9 cellular contexts compared by ENCODE assay signal in the genomic region with DNA sequence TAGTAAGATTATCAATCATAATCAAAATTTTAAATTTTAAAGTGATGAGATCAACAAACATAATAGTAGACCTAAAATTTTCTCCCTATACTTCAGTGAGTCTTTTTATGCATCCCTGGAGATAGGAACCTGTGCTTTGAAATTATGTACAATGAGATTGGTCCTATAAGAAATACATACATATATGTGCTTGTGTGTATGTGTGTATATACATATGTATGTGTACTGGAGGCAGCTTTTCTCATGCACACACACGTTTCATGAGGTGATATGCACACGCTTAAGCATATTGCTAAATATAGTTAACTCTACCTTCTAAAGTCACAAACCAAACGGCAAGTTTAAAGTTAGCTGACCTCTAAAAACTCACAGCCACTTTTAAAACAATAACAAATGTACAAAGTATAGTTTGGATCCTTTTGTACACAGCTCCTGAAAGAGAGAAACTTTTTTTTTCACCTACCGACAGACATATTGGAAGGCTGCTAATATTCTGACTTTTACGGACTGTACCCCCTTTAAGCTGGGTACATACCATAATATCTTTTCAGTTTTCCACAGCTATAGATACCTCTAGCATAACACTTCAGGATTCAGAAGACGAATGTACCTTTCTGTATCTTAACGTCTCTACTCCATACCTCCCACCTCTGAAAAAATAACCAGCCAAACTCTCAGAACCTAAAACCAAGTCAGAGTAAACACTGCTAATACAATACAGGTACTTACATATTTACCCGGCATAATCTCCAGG. TPM values are rescaled to one million over a fixed set of nuclear protein-coding genes. Genes with fewer than 3 reads are reported as not detected.
DNase-seq lines count a peak whose midpoint lies in the region; ATAC-seq, FAIRE-seq and TF ChIP-seq lines count a peak whose summit lies in the region.
"Had no signal": no experiment of that assay in that cellular context is flagged by ENCODE, and none has a peak within 500 bp of the region (broad histone marks: within the 10 kb centered on the region; RNA-seq: fewer than 3 reads in every experiment).

No MANE protein-coding gene starts in this region.

- WGBS in HepG2 (ENCODE audit: low lambda C conversion rate), result 38% methylated on average over 8 of the region's 8 CpGs
- WGBS in thyroid gland, 2 donors, result 40 to 49% methylated on average over 8 of the region's 8 CpGs

- H2AFZ ChIP-seq in astrocyte (ENCODE audit: low read depth, low read length) (no peak overlapping the region), HepG2 (ENCODE audit: low read length) (no peak overlapping the region)

- in situ Hi-C loops in HepG2 (cut with HindIII; ENCODE audit: extremely low pct_ligation_motif_present, low pct_unique_long_range_greater_than_20kb), result loop anchor here (5.0 kb wide), 1 partner anchor 53 kb away; no protein-coding TSS in a partner anchor

- peaks cover 96% of the 10 kb centered on the region for H3K79me2 ChIP-seq in astrocyte (ENCODE audit: insufficient read depth, low read length)
- H3K79me2 ChIP-seq in HepG2 (ENCODE audit: insufficient read depth, low read length), result peaks cover 95% of the 10 kb centered on the region

- BruUV-seq in HepG2 (replicated peaks; lab: Mats Ljungman, UMichigan), result no TSS peak

- H3K4me2 ChIP-seq in astrocyte (ENCODE audit: low read length), result peak overlapping the region; percentile 97
- H3K4me2 ChIP-seq in HepG2 (ENCODE audit: low read depth, low read length), result peak overlapping the region; percentile 70

- no peak for TF ChIP-seq EP300 in HepG2 (IDR thresholded peaks at IDR 0.05; ENCODE audit: low read depth in 2 of 2, low read length in 2 of 2)
- TF ChIP-seq EP300 in HepG2 (CRISPR knock-in tag; IDR thresholded peaks at IDR 0.05; ENCODE audit: borderline replicate concordance), result no peak

- peak overlapping the region; percentile 72 for H3K27ac Mint-ChIP-seq in activated T-cell treated with anti-CD3 and anti-CD28 coated beads, Interleukin-2, amount 50 U/mL, for 24 hours
- peak overlapping the region; percentile 93 for H3K27ac Mint-ChIP-seq in astrocyte (ENCODE audit: unreplicated experiment)
- H3K27ac Mint-ChIP-seq in CD14-positive monocyte, result peak overlapping the region in 1 of 7 donors; percentile 67

- H3K9ac ChIP-seq in astrocyte (ENCODE audit: low read length), result peak overlapping the region; percentile 100
- peak overlapping the region; percentile 99; the same call in 1 of the 2 replicates for H3K9ac ChIP-seq in HepG2 (ENCODE audit: insufficient read depth, low read depth, low read length)

- no peaks in the 10 kb centered on the region for H3K9me3 Mint-ChIP-seq in activated T-cell treated with anti-CD3 and anti-CD28 coated beads, Interleukin-2, amount 50 U/mL, for 24 hours
- no peaks in the 10 kb centered on the region for H3K9me3 Mint-ChIP-seq in astrocyte (ENCODE audit: unreplicated experiment)
- no peaks in the 10 kb centered on the region for H3K9me3 Mint-ChIP-seq in CD14-positive monocyte

- H3K27me3 ChIP-seq in astrocyte (ENCODE audit: insufficient read depth, low read length) (no peaks in the 10 kb centered on the region), HepG2 (ENCODE audit: control insufficient read depth in 1 of 2, insufficient read depth in 2 of 2, low read length in 2 of 2) (no peaks in the 10 kb centered on the region; a peak in 1 of 5 replicates), thyroid gland (no peaks in the 10 kb centered on the region)

- TF ChIP-seq RAD21 in HepG2 (CRISPR knock-in tag; IDR thresholded peaks at IDR 0.05), result no peak

- peaks cover 18% of the 10 kb centered on the region for H3K36me3 ChIP-seq in astrocyte (ENCODE audit: insufficient read depth, low read length)
- H3K36me3 ChIP-seq in HepG2 (replicated peaks in 1 of 2; ENCODE audit: control insufficient read depth in 1 of 2, insufficient read depth in 2 of 2, low read length in 2 of 2), result peaks cover 2 to 5% of the 10 kb centered on the region in 2 experiments; a peak in 1 of 5 replicates
- H3K36me3 ChIP-seq in thyroid gland, result no peaks in the 10 kb centered on the region

- H3K9me3 ChIP-seq in astrocyte (ENCODE audit: insufficient read depth, low read depth, low read length) (no peaks in the 10 kb centered on the region), HepG2 (ENCODE audit: low read length) (no peaks in the 10 kb centered on the region), thyroid gland (no peaks in the 10 kb centered on the region)

- peaks cover 74% of the 10 kb centered on the region for H3K4me1 Mint-ChIP-seq in activated T-cell treated with anti-CD3 and anti-CD28 coated beads, Interleukin-2, amount 50 U/mL, for 24 hours (ENCODE audit: low read depth)
- H3K4me1 Mint-ChIP-seq in astrocyte (ENCODE audit: low read depth, unreplicated experiment) (peaks cover 33% of the 10 kb centered on the region), CD14-positive monocyte (peaks cover 68% of the 10 kb centered on the region)

- no peak for ATAC-seq in HepG2

- TF ChIP-seq POLR2A in HepG2 (IDR thresholded peaks at IDR 0.05; ENCODE audit: insufficient read depth in 1 of 2, low read depth in 2 of 2, low read length in 2 of 2) (no peak), thyroid gland (IDR thresholded peaks at IDR 0.05) (no peak)

- FAIRE-seq in astrocyte (lab: Jason Lieb, UNC), result no peak
- no peak for FAIRE-seq in HepG2 (lab: Jason Lieb, UNC)

- H3K27ac ChIP-seq in astrocyte (ENCODE audit: low read depth, low read length) (peak overlapping the region; percentile 92), HepG2 (ENCODE audit: extremely low read length, insufficient read depth, low read length) (peak overlapping the region; percentile 19), thyroid gland (peak overlapping the region in 2 of 3 donors; percentile 4 to 79)

- H3K4me3 Mint-ChIP-seq in activated T-cell treated with anti-CD3 and anti-CD28 coated beads, Interleukin-2, amount 50 U/mL, for 24 hours, result peak overlapping the region; percentile 64
- H3K4me3 Mint-ChIP-seq in astrocyte (ENCODE audit: unreplicated experiment) (peak overlapping the region; percentile 92), CD14-positive monocyte (peak overlapping the region in 1 of 2 donors; percentile 51)

- CTCF ChIA-PET in HepG2 (lab: Yijun Ruan, JAX; ENCODE audit: low intra/inter-chr PET ratio, low total read pairs), result no interaction called here

- DNase-seq in activated T-cell treated with anti-CD3 and anti-CD28 coated beads, Interleukin-2, amount 50 U/mL, for 24 hours, result no peak
- DNase-seq in activated T-cell treated with anti-CD3 and anti-CD28 coated beads, Interleukin-2, amount 50 U/mL, for 48 hours, result no peak
- no peak for DNase-seq in astrocyte (ENCODE audit: low read depth)
- peak; percentile 15 for DNase-seq in HepG2 (ENCODE audit: low spot score)
- DNase-seq in thyroid gland, result no peak
- DNase-seq in mesenteric fat pad (ENCODE audit: low spot score), result no peak
- no peak for DNase-seq in NCI-H748 (lab: John Stamatoyannopoulos, UW; ENCODE audit: unreplicated experiment)
- DNase-seq in CD14-positive monocyte (ENCODE audit: low spot score), result no peak
- DNase-seq: dermis blood vessel endothelial cell had no signal

- intact Hi-C loops in HepG2 (cut with micrococcal nuclease; ENCODE audit: unreplicated experiment), result loop anchor here (10.0 kb wide), 1 partner anchor 50 kb away; no protein-coding TSS in a partner anchor
- intact Hi-C loops in thyroid gland (cut with DNase I), result no loop called here
- intact Hi-C loops in CD14-positive monocyte (cut with micrococcal nuclease), result loop anchor here in 1 of 2 donors (5.0 kb wide), 1 partner anchor 53 kb away; no protein-coding TSS in a partner anchor

- peaks cover 8% of the 10 kb centered on the region for H3K36me3 Mint-ChIP-seq in activated T-cell treated with anti-CD3 and anti-CD28 coated beads, Interleukin-2, amount 50 U/mL, for 24 hours (ENCODE audit: low read depth)
- H3K36me3 Mint-ChIP-seq in astrocyte (ENCODE audit: low read depth, unreplicated experiment), result peaks cover 13% of the 10 kb centered on the region
- peaks cover 13 to 34% of the 10 kb centered on the region in 2 donors for H3K36me3 Mint-ChIP-seq in CD14-positive monocyte

- H3K27me3 Mint-ChIP-seq in activated T-cell treated with anti-CD3 and anti-CD28 coated beads, Interleukin-2, amount 50 U/mL, for 24 hours, result peaks cover 1% of the 10 kb centered on the region
- H3K27me3 Mint-ChIP-seq in astrocyte (ENCODE audit: low read depth, unreplicated experiment) (no peaks in the 10 kb centered on the region), CD14-positive monocyte (ENCODE audit: low read depth in 3 of 3) (peaks cover 0 to 3% (median 0%) of the 10 kb centered on the region in 3 donors)

- H4K20me1 ChIP-seq in astrocyte (ENCODE audit: insufficient read depth, low read length) (peaks cover 77% of the 10 kb centered on the region), HepG2 (ENCODE audit: insufficient read depth, low read length) (peaks cover 61% of the 10 kb centered on the region)

- H3K4me3 ChIP-seq in astrocyte (ENCODE audit: insufficient read depth, low read depth, low read length), result peak overlapping the region; percentile 94
- H3K4me3 ChIP-seq in HepG2 (replicated peaks in 1 of 3; ENCODE audit: insufficient read depth in 1 of 3, low read depth in 2 of 3, low read length in 3 of 3), result peak overlapping the region; percentile 91 to 95 (median 95); a peak in 5 of 6 replicates
- H3K4me3 ChIP-seq in thyroid gland (replicated peaks in 1 of 3), result no peak overlapping the region

- TF ChIP-seq CTCF in astrocyte (IDR thresholded peaks at IDR 0.05; ENCODE audit: insufficient read depth, low read depth, low read length), result no peak
- TF ChIP-seq CTCF in HepG2 (CRISPR knock-in tag; IDR thresholded peaks at IDR 0.05), result no peak
- TF ChIP-seq CTCF in thyroid gland (IDR thresholded peaks at IDR 0.05), result no peak
- no peak for TF ChIP-seq CTCF in CD14-positive monocyte (IDR thresholded peaks at IDR 0.05)

- peaks cover 53% of the 10 kb centered on the region for H3K4me1 ChIP-seq in astrocyte (ENCODE audit: insufficient read depth, low read length)
- H3K4me1 ChIP-seq in HepG2 (ENCODE audit: insufficient read depth, low read length), result peaks cover 70% of the 10 kb centered on the region
- H3K4me1 ChIP-seq in thyroid gland, result peaks cover 37 to 46% of the 10 kb centered on the region in 2 donors

- POLR2A ChIA-PET in HepG2 (lab: Yijun Ruan, JAX), result interaction anchor here (1.5 to 4.3 kb wide), 3 partner anchors 10 to 31 kb away, joined by 4 to 38 read pairs (median 18); no protein-coding TSS in a partner anchor

RNA-seq across cellular contexts. Expression of gene ITGB1, which starts 3.3 kb away (rescaled TPM):
- total RNA-seq in astrocyte, result 2,575 and 2,956 TPM in 2 replicates
- 123 and 190 TPM in 2 replicates for total RNA-seq in HepG2 (2016; rRNA removed; fragmentation: Illumina TruSeq; extraction: Trizol)
- total RNA-seq in HepG2 (2016; cell fraction: cytosol; rRNA removed; fragmentation: Illumina TruSeq; extraction: Trizol; ENCODE audit: low read depth), result 12.8 and 13.0 TPM in 2 replicates
- total RNA-seq in HepG2 (2016; cell fraction: insoluble cytoplasmic fraction; rRNA removed; fragmentation: Illumina TruSeq; extraction: Trizol), result 125 and 196 TPM in 2 replicates
- total RNA-seq in HepG2 (2016; cell fraction: membrane; rRNA removed; fragmentation: Illumina TruSeq; extraction: Trizol), result 42.7 and 46.7 TPM in 2 replicates
- total RNA-seq in HepG2 (2016; cell fraction: nucleus; rRNA removed; fragmentation: Illumina TruSeq; extraction: Trizol), result 196 and 214 TPM in 2 replicates
- polyA plus RNA-seq in HepG2 (2011; rRNA removed), result 182 and 204 TPM in 2 replicates
- 96.4 and 188 TPM in 2 replicates for polyA plus RNA-seq in HepG2 (2011; cell fraction: cytosol; rRNA removed)
- 38.6 and 61.3 TPM in 2 replicates for polyA plus RNA-seq in HepG2 (2011; cell fraction: nucleus; rRNA removed)
- 233 and 276 TPM in 2 replicates for polyA plus RNA-seq in HepG2 (2012)
- 7.7 and 7.8 TPM in 2 replicates for polyA plus RNA-seq in HepG2 (2016; cell fraction: cytosol; fragmentation: Illumina TruSeq; extraction: Trizol; ENCODE audit: low read depth)
- 97.9 and 104 TPM in 2 replicates for polyA plus RNA-seq in HepG2 (2016; cell fraction: insoluble cytoplasmic fraction; fragmentation: Illumina TruSeq; extraction: Trizol; ENCODE audit: low read depth)
- polyA plus RNA-seq in HepG2 (2016; cell fraction: membrane; fragmentation: Illumina TruSeq; extraction: Trizol; ENCODE audit: low read depth), result 21.6 and 25.4 TPM in 2 replicates
- polyA plus RNA-seq in HepG2 (2016; cell fraction: nucleus; fragmentation: Illumina TruSeq; extraction: Trizol; ENCODE audit: insufficient read depth, low read depth), result 187 and 204 TPM in 2 replicates
- polyA minus RNA-seq in HepG2 (2011; rRNA and poly(A)+ RNA removed; ENCODE audit: low replicate concordance), result 148 and 185 TPM in 2 replicates
- 165 and 204 TPM in 2 replicates for polyA minus RNA-seq in HepG2 (2011; cell fraction: cytosol; rRNA and poly(A)+ RNA removed)
- 170 and 220 TPM in 2 replicates for polyA minus RNA-seq in HepG2 (2011; cell fraction: nucleus; rRNA and poly(A)+ RNA removed)
- 100 to 1,000 TPM; 264 to 699 (median 417) TPM for total RNA-seq in thyroid gland
- 601 TPM for total RNA-seq in mesenteric fat pad
- 100 to 1,000 TPM; 127 to 157 TPM for polyA plus RNA-seq in CD14-positive monocyte

Comparison
In these comparisons a context has a peak if more than half of its experiments do, and no peak if none do; other contexts are left out.
1. H3K27ac ChIP-seq: peak in every context shown above with its lines; median percentile 92 in astrocyte; 42 in thyroid gland; 19 in HepG2.
2. H3K4me3 ChIP-seq: peak in astrocyte (single experiment) and HepG2 (3 of 3); none in thyroid gland (0 of 3).